Comparison of ENCODE assay signal across 12 cellular contexts in the genomic region with DNA sequence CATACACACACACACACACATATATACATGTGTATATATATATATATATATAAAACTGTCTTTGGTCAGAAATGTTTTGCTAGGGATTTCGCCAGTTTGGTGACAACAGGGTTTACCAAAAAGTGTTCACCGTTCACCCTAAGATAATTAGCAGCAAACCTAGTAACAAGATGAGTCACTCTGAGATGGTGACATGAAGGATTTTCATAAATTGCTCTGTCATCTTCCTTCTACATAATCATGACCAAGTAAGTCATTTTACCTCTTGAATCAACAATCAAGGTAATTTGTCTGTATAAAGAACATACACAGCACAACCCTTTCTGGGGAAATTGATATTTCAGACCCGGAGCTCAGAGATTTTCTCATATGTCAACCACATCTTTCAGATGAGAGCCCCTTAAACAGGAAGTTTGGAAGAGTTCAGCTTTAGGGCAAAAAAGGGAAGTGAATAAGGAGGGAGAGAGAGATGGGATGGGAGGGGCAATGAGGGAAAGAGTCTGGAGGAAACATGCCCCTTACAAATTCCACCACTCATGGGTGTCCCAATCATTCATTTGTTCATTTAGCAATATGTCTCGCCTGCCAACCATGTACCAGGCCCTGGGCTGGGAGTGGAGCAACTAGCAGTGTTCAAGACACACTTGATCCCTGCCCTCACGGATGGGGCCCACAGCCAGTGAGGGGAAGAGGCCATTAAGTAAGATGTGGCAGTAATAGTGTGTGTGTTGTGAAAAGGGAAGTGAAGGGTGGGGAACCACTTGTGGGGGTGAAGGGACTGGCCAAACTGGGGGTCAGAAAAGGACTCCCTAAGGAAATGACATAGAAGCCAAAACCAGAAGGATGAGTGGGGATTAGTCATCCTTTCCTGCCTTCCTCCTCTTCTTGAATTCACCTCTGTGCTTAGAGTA.
DNase-seq lines count a peak whose midpoint lies in the region; ATAC-seq lines count a peak whose summit lies in the region.
"Had no signal": no experiment of that assay in that cellular context is flagged by ENCODE, and none has a peak within 500 bp of the region (broad histone marks: within the 10 kb centered on the region; RNA-seq: fewer than 3 reads in every experiment).

No MANE protein-coding gene starts in this region.

- H3K36me3 Mint-ChIP-seq in T-helper 17 cell (ENCODE audit: low read depth), result no peaks in the 10 kb centered on the region
- H3K36me3 Mint-ChIP-seq in stimulated activated memory B cell treated with anti-CD40 and anti-IgM and Interleukin-4, amounts not matched to agents 10 μg/mL and 1 μg/mL and 100 μg/mL, for 72 hours, result no peaks in the 10 kb centered on the region

- no peak overlapping the region for H3K4me3 Mint-ChIP-seq in T-helper 17 cell
- H3K4me3 Mint-ChIP-seq in stimulated activated memory B cell treated with anti-CD40 and anti-IgM and Interleukin-4, amounts not matched to agents 10 μg/mL and 1 μg/mL and 100 μg/mL, for 72 hours, result no peak overlapping the region

- H3K4me1 Mint-ChIP-seq in T-helper 17 cell, result no peaks in the 10 kb centered on the region
- peaks cover 22% of the 10 kb centered on the region for H3K4me1 Mint-ChIP-seq in stimulated activated memory B cell treated with anti-CD40 and anti-IgM and Interleukin-4, amounts not matched to agents 10 μg/mL and 1 μg/mL and 100 μg/mL, for 72 hours

- peak; percentile 46 for DNase-seq in H4 (ENCODE audit: low spot score)
- no peak for DNase-seq in T-helper 17 cell
- peak; percentile 82 for DNase-seq in cardiac septum (ENCODE audit: low spot score)
- no peak for DNase-seq in DMS153 treated with DMSO at 0.1 percent for 48 hours (lab: John Stamatoyannopoulos, UW; ENCODE audit: unreplicated experiment)
- no peak for DNase-seq in activated naive CD4-positive, alpha-beta T cell treated with anti-CD3 and anti-CD28 coated beads, Interleukin-2, amount 50 U/mL, for 16 hours
- DNase-seq: amniotic stem cell, MM.1S, RPMI8226 had no signal

- no peaks in the 10 kb centered on the region for H3K9me3 ChIP-seq in T-helper 17 cell (ENCODE audit: control insufficient read depth, low read length, poor library complexity, severe bottlenecking)
- H3K9me3 ChIP-seq: esophagus muscularis mucosa had no signal

- peaks cover 4% of the 10 kb centered on the region for H3K9me3 Mint-ChIP-seq in stimulated activated memory B cell treated with anti-CD40 and anti-IgM and Interleukin-4, amounts not matched to agents 10 μg/mL and 1 μg/mL and 100 μg/mL, for 72 hours

- H3K27me3 Mint-ChIP-seq in T-helper 17 cell, result no peaks in the 10 kb centered on the region
- no peaks in the 10 kb centered on the region for H3K27me3 Mint-ChIP-seq in stimulated activated memory B cell treated with anti-CD40 and anti-IgM and Interleukin-4, amounts not matched to agents 10 μg/mL and 1 μg/mL and 100 μg/mL, for 72 hours

- ATAC-seq in T-helper 17 cell, result peak; percentile 27
- peak; percentile 78 for ATAC-seq in stimulated activated memory B cell treated with anti-CD40 and anti-IgM and Interleukin-4, amounts not matched to agents 10 μg/mL and 1 μg/mL and 100 μg/mL, for 72 hours
- ATAC-seq in GM18517 (IDR thresholded peaks at IDR 0.05; ENCODE audit: unreplicated experiment), result no peak
- ATAC-seq in GM21381 (IDR thresholded peaks at IDR 0.05; ENCODE audit: unreplicated experiment), result no peak

- intact Hi-C loops in cardiac septum (cut with DNase I), result no loop called here

- no peak overlapping the region for H3K27ac Mint-ChIP-seq in T-helper 17 cell
- H3K27ac Mint-ChIP-seq in stimulated activated memory B cell treated with anti-CD40 and anti-IgM and Interleukin-4, amounts not matched to agents 10 μg/mL and 1 μg/mL and 100 μg/mL, for 72 hours, result peak overlapping the region; percentile 22

Comparison
In these comparisons a context has a peak if more than half of its experiments do, and no peak if none do; other contexts are left out.
1. DNase-seq: peak in H4 (single experiment) and cardiac septum (single experiment); none in T-helper 17 cell (0 of 3), DMS153 treated with DMSO at 0.1 percent for 48 hours (single experiment) and activated naive CD4-positive, alpha-beta T cell treated with anti-CD3 and anti-CD28 coated beads, Interleukin-2, amount 50 U/mL, for 16 hours (single experiment).
2. ATAC-seq: peak in T-helper 17 cell (single experiment) and stimulated activated memory B cell treated with anti-CD40 and anti-IgM and Interleukin-4, amounts not matched to agents 10 μg/mL and 1 μg/mL and 100 μg/mL, for 72 hours (single experiment); none in GM18517 (single experiment) and GM21381 (single experiment).